19 cellular contexts compared by ENCODE assay signal in the genomic region with DNA sequence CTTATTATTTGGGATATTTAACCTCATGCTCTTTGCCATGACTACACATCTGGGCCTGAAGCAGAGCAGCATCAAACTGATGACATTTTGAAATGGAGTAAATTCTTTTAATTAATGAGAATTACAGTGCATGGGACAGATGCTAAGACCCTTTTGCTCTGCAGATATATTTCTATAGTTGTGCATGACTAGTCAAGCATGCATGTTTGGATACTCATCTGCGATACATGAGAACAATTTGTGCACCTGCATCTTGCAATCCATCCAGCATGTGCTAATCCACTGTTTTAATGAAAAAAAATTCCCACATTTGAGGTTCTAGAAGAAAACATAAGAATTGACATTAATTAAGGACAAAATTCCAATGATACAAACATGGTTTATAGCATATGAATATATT.
A peak's percentile ranks its signal among the peaks of the same experiment; 100 is the strongest.
DNase-seq lines count a peak whose midpoint lies in the region; ATAC-seq, FAIRE-seq and TF ChIP-seq lines count a peak whose summit lies in the region.
"Had no signal": no experiment of that assay in that cellular context is flagged by ENCODE, and none has a peak within 500 bp of the region (broad histone marks: within the 10 kb centered on the region; RNA-seq: fewer than 3 reads in every experiment).

No MANE protein-coding gene starts in this region.

- dilution Hi-C loops in endothelial cell of umbilical vein (cut with MboI; ENCODE audit: extremely low pct_ligation_motif_present, low sequenced_read_pairs) = no loop called here

- H3K9me1 ChIP-seq in endothelial cell of umbilical vein (replicated peaks; ENCODE audit: control insufficient read depth, extremely low read depth, insufficient read depth, low read length) = no peaks in the 10 kb centered on the region

- H3K4me1 ChIP-seq in endothelial cell of umbilical vein (ENCODE audit: control insufficient read depth, extremely low read depth, insufficient read depth, low read length) (peaks cover 20% of the 10 kb centered on the region), upper lobe of right lung (peaks cover 7% of the 10 kb centered on the region)

- H3K4me1 Mint-ChIP-seq in stimulated activated memory B cell treated with anti-CD40 and anti-IgM and Interleukin-4, amounts not matched to agents 10 μg/mL and 1 μg/mL and 100 μg/mL, for 72 hours = no peaks in the 10 kb centered on the region

- no peak overlapping the region for H3K9ac ChIP-seq in endothelial cell of umbilical vein (replicated peaks; ENCODE audit: extremely low read depth, insufficient read depth, low read length)
- H3K9ac ChIP-seq: KMS-11 had no signal

- FAIRE-seq in endothelial cell of umbilical vein (lab: Jason Lieb, UNC) = no peak
- FAIRE-seq: D721Med, GM12892, GM18507 had no signal

- peak overlapping the region; percentile 51 for H3K4me2 ChIP-seq in endothelial cell of umbilical vein (ENCODE audit: insufficient read depth, low read length)
- H3K4me2 ChIP-seq: KMS-11 had no signal

- POLR2A ChIA-PET in endothelial cell of umbilical vein (lab: Charles Lee) = no interaction called here

- peak; percentile 25 for DNase-seq in NCI-H1092 treated with DMSO at 0.1 percent for 48 hours (lab: John Stamatoyannopoulos, UW)
- DNase-seq in NCI-H1092 (lab: John Stamatoyannopoulos, UW) = no peak
- DNase-seq in NCI-H1694 treated with DMSO at 0.1 percent for 48 hours (lab: John Stamatoyannopoulos, UW) = peak; percentile 76
- DNase-seq in endothelial cell of umbilical vein (ENCODE audit: low read depth, low spot score) = no peak
- no peak for DNase-seq in upper lobe of right lung
- no peak for DNase-seq in NCI-H187 treated with DMSO at 0.1 percent for 48 hours (lab: John Stamatoyannopoulos, UW)
- DNase-seq: AML-193, MV-4-11, NCI-H1436, NCI-H2081, NCI-H510A treated with DMSO at 0.1 percent for 48 hours, NCI-H82, PC-3 had no signal

- H3K36me3 ChIP-seq in endothelial cell of umbilical vein (ENCODE audit: control insufficient read depth in 2 of 2, extremely low read depth in 1 of 2, insufficient read depth in 2 of 2, low read length in 2 of 2) (no peaks in the 10 kb centered on the region), upper lobe of right lung (no peaks in the 10 kb centered on the region)

- no peak overlapping the region for H3K27ac Mint-ChIP-seq in stimulated activated memory B cell treated with anti-CD40 and anti-IgM and Interleukin-4, amounts not matched to agents 10 μg/mL and 1 μg/mL and 100 μg/mL, for 72 hours

- intact Hi-C loops in endothelial cell of umbilical vein (cut with micrococcal nuclease) = loop anchor here (1.0 to 10.0 kb wide), 3 partner anchors 10 to 62 kb away; no protein-coding TSS in a partner anchor
- intact Hi-C loops in upper lobe of right lung (cut with DNase I) = no loop called here

- H3K79me2 ChIP-seq in endothelial cell of umbilical vein (ENCODE audit: control insufficient read depth, insufficient read depth, low read length) = no peaks in the 10 kb centered on the region

- peaks cover 6% of the 10 kb centered on the region for H3K9me3 Mint-ChIP-seq in stimulated activated memory B cell treated with anti-CD40 and anti-IgM and Interleukin-4, amounts not matched to agents 10 μg/mL and 1 μg/mL and 100 μg/mL, for 72 hours

- H3K27ac ChIP-seq in endothelial cell of umbilical vein (ENCODE audit: insufficient read depth, low read depth, low read length) (peak overlapping the region; percentile 41), upper lobe of right lung (peak overlapping the region; percentile 71)
- H3K27ac ChIP-seq: KMS-11 had no signal

- no peak for TF ChIP-seq CTCF in endothelial cell of umbilical vein (IDR thresholded peaks at IDR 0.05; ENCODE audit: extremely low read depth in 1 of 2, insufficient read depth in 1 of 2, low read depth in 1 of 2, low read length in 2 of 2)
- TF ChIP-seq CTCF in upper lobe of right lung (IDR thresholded peaks at IDR 0.05) = no peak

- no TSS peak for BruUV-seq in endothelial cell of umbilical vein (replicated peaks; lab: Mats Ljungman, UMichigan)

- no peak overlapping the region for H3K4me3 Mint-ChIP-seq in stimulated activated memory B cell treated with anti-CD40 and anti-IgM and Interleukin-4, amounts not matched to agents 10 μg/mL and 1 μg/mL and 100 μg/mL, for 72 hours

- CTCF ChIA-PET in endothelial cell of umbilical vein (lab: Charles Lee) = no interaction called here

- H3K4me3 ChIP-seq in endothelial cell of umbilical vein (replicated peaks in 1 of 3; ENCODE audit: insufficient read depth in 1 of 3, low read depth in 1 of 3, low read length in 3 of 3) (no peak overlapping the region), upper lobe of right lung (no peak overlapping the region)

- ATAC-seq in upper lobe of right lung (no peak), GM18519 (IDR thresholded peaks at IDR 0.05; ENCODE audit: low FRiP score, unreplicated experiment) (no peak)
- ATAC-seq in stimulated activated memory B cell treated with anti-CD40 and anti-IgM and Interleukin-4, amounts not matched to agents 10 μg/mL and 1 μg/mL and 100 μg/mL, for 72 hours = no peak
- ATAC-seq: PC-3 had no signal

- H3K9me3 ChIP-seq in endothelial cell of umbilical vein (replicated peaks; ENCODE audit: control insufficient read depth, insufficient read depth, low read length) (no peaks in the 10 kb centered on the region), upper lobe of right lung (no peaks in the 10 kb centered on the region)

- no peaks in the 10 kb centered on the region for H3K36me3 Mint-ChIP-seq in stimulated activated memory B cell treated with anti-CD40 and anti-IgM and Interleukin-4, amounts not matched to agents 10 μg/mL and 1 μg/mL and 100 μg/mL, for 72 hours

- no peaks in the 10 kb centered on the region for H3K27me3 ChIP-seq in endothelial cell of umbilical vein (ENCODE audit: control insufficient read depth in 2 of 2, insufficient read depth in 2 of 2, low read length in 2 of 2)
- no peaks in the 10 kb centered on the region for H3K27me3 ChIP-seq in upper lobe of right lung

- TF ChIP-seq POLR2A in endothelial cell of umbilical vein (IDR thresholded peaks at IDR 0.05; ENCODE audit: low read depth, low read length) = no peak

- H3K27me3 Mint-ChIP-seq in stimulated activated memory B cell treated with anti-CD40 and anti-IgM and Interleukin-4, amounts not matched to agents 10 μg/mL and 1 μg/mL and 100 μg/mL, for 72 hours = no peaks in the 10 kb centered on the region

- H2AFZ ChIP-seq in endothelial cell of umbilical vein (ENCODE audit: low read depth, low read length) = no peak overlapping the region

- no peaks in the 10 kb centered on the region for H4K20me1 ChIP-seq in endothelial cell of umbilical vein (replicated peaks; ENCODE audit: control insufficient read depth, extremely low read depth, insufficient read depth, low read length)

TF ChIP-seq in endothelial cell of umbilical vein, 7 proteins besides CTCF, POLR2A, EP300 and RAD21:
- TF ChIP-seq EZH2 (IDR thresholded peaks at IDR 0.05; ENCODE audit: borderline replicate concordance, low read depth, low read length, severe bottlenecking) = no peak
- no peak for TF ChIP-seq JUN (IDR thresholded peaks at IDR 0.05; ENCODE audit: borderline replicate concordance, insufficient read depth, insufficient read length, low read depth)
- no peak for TF ChIP-seq MYC (IDR thresholded peaks at IDR 0.05; ENCODE audit: low read depth, low read length)
- no peak for TF ChIP-seq GATA2 (IDR thresholded peaks at IDR 0.05; ENCODE audit: insufficient read depth, insufficient read length, low read depth, low read length)
- no peak for TF ChIP-seq FOS (IDR thresholded peaks at IDR 0.05; ENCODE audit: borderline replicate concordance, insufficient read depth, low read length)
- no peak for TF ChIP-seq POLR2AphosphoS5 (IDR thresholded peaks at IDR 0.05; ENCODE audit: insufficient read depth, low read depth, low read length)
- no peak for TF ChIP-seq MAX (IDR thresholded peaks at IDR 0.05; ENCODE audit: insufficient read depth, insufficient read length)

Comparison
In these comparisons a context has a peak if more than half of its experiments do, and no peak if none do; other contexts are left out.
1. DNase-seq: peak in NCI-H1092 treated with DMSO at 0.1 percent for 48 hours (single experiment) and NCI-H1694 treated with DMSO at 0.1 percent for 48 hours (single experiment); none in NCI-H1092 (single experiment), endothelial cell of umbilical vein (single experiment), upper lobe of right lung (single experiment) and NCI-H187 treated with DMSO at 0.1 percent for 48 hours (single experiment).